ENCODE assay signal across 18 cellular contexts in the genomic region with DNA sequence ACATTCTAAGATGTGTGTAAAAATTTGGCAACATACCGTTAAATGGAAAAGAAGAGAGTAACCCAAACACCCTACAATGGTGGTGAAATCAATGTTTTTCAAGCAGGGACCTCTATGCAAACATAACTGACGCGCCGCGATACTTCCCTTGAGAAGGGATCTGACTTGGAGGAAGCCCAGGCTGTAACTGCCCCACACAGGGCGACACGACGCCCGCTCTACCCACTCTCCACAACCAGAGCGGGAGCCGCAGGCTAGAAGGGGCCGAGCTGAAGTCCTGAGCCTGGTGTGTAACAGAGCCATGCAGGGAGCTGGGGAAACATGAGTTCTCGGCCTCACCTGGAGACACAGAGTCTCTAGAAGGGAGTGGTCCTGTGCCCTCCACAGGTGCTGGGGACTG.
DNase-seq lines count a peak whose midpoint lies in the region; ATAC-seq and TF ChIP-seq lines count a peak whose summit lies in the region.
"Had no signal": no experiment of that assay in that cellular context is flagged by ENCODE, and none has a peak within 500 bp of the region (broad histone marks: within the 10 kb centered on the region; RNA-seq: fewer than 3 reads in every experiment).

No MANE protein-coding gene starts in this region.

- DNase-seq in activated CD8-positive, alpha-beta T cell treated with anti-CD3 and anti-CD28 coated beads for 36 hours, result no peak
- DNase-seq in activated CD8-positive, alpha-beta T cell treated with anti-CD3 and anti-CD28 coated beads, Interleukin-2, amount 10 ng/mL, durations not matched to agents 7 days and 5 days, result no peak
- DNase-seq in RWPE1 (ENCODE audit: low spot score) (no peak), naive B cell (no peak), suprapubic skin (ENCODE audit: low spot score in 2 of 2) (no peak), progenitor cell of endocrine pancreas (ENCODE audit: low spot score, unreplicated experiment) (no peak)
- DNase-seq in activated T-cell treated with anti-CD3 and anti-CD28 coated beads, Interleukin-2, amount 50 U/mL, for 72 hours, result no peak
- DNase-seq: activated CD4-positive, alpha-beta T cell treated with anti-CD3 and anti-CD28 coated beads for 36 hours; Calu3; colonic mucosa; EL; mucosa of descending colon; NCI-H524 treated with DMSO at 0.1 percent for 48 hours; occipital lobe; stimulated activated naive CD4-positive, alpha-beta T cell had no signal

- no peaks in the 10 kb centered on the region for H3K9me3 Mint-ChIP-seq in activated CD8-positive, alpha-beta T cell treated with anti-CD3 and anti-CD28 coated beads for 36 hours
- H3K9me3 Mint-ChIP-seq in activated CD8-positive, alpha-beta T cell treated with anti-CD3 and anti-CD28 coated beads, Interleukin-2, amount 10 ng/mL, durations not matched to agents 7 days and 5 days (ENCODE audit: insufficient read depth), result no peaks in the 10 kb centered on the region
- H3K9me3 Mint-ChIP-seq in naive B cell (no peaks in the 10 kb centered on the region), progenitor cell of endocrine pancreas (ENCODE audit: low read depth) (no peaks in the 10 kb centered on the region)
- no peaks in the 10 kb centered on the region for H3K9me3 Mint-ChIP-seq in activated T-cell treated with anti-CD3 and anti-CD28 coated beads, Interleukin-2, amount 50 U/mL, for 72 hours
- H3K9me3 Mint-ChIP-seq: type B pancreatic cell had no signal

- peak overlapping the region; percentile 20 for H3K27ac Mint-ChIP-seq in activated CD8-positive, alpha-beta T cell treated with anti-CD3 and anti-CD28 coated beads for 36 hours
- H3K27ac Mint-ChIP-seq in activated CD8-positive, alpha-beta T cell treated with anti-CD3 and anti-CD28 coated beads, Interleukin-2, amount 10 ng/mL, durations not matched to agents 7 days and 5 days, result no peak overlapping the region
- peak overlapping the region; percentile 86 to 99 (median 98) for H3K27ac Mint-ChIP-seq in naive B cell
- no peak overlapping the region for H3K27ac Mint-ChIP-seq in progenitor cell of endocrine pancreas
- H3K27ac Mint-ChIP-seq in activated T-cell treated with anti-CD3 and anti-CD28 coated beads, Interleukin-2, amount 50 U/mL, for 72 hours, result no peak overlapping the region
- H3K27ac Mint-ChIP-seq: activated CD4-positive, alpha-beta T cell treated with anti-CD3 and anti-CD28 coated beads for 36 hours; type B pancreatic cell had no signal

- peaks cover 3% of the 10 kb centered on the region for H3K36me3 Mint-ChIP-seq in activated CD8-positive, alpha-beta T cell treated with anti-CD3 and anti-CD28 coated beads for 36 hours (ENCODE audit: low read depth)
- H3K36me3 Mint-ChIP-seq in activated CD8-positive, alpha-beta T cell treated with anti-CD3 and anti-CD28 coated beads, Interleukin-2, amount 10 ng/mL, durations not matched to agents 7 days and 5 days (ENCODE audit: low read depth), result peaks cover 1% of the 10 kb centered on the region
- H3K36me3 Mint-ChIP-seq in naive B cell (no peaks in the 10 kb centered on the region), progenitor cell of endocrine pancreas (ENCODE audit: insufficient read depth) (no peaks in the 10 kb centered on the region)
- no peaks in the 10 kb centered on the region for H3K36me3 Mint-ChIP-seq in activated T-cell treated with anti-CD3 and anti-CD28 coated beads, Interleukin-2, amount 50 U/mL, for 72 hours (ENCODE audit: insufficient read depth in 2 of 2)
- H3K36me3 Mint-ChIP-seq: type B pancreatic cell had no signal

- 90% methylated on average over 13 of the region's 13 CpGs for WGBS in suprapubic skin

- H3K27me3 Mint-ChIP-seq in activated CD8-positive, alpha-beta T cell treated with anti-CD3 and anti-CD28 coated beads for 36 hours, result no peaks in the 10 kb centered on the region
- H3K27me3 Mint-ChIP-seq in activated CD8-positive, alpha-beta T cell treated with anti-CD3 and anti-CD28 coated beads, Interleukin-2, amount 10 ng/mL, durations not matched to agents 7 days and 5 days (ENCODE audit: low read depth), result no peaks in the 10 kb centered on the region
- H3K27me3 Mint-ChIP-seq in naive B cell (no peaks in the 10 kb centered on the region), progenitor cell of endocrine pancreas (no peaks in the 10 kb centered on the region)
- H3K27me3 Mint-ChIP-seq in activated T-cell treated with anti-CD3 and anti-CD28 coated beads, Interleukin-2, amount 50 U/mL, for 72 hours (ENCODE audit: low read depth), result peaks cover 6% of the 10 kb centered on the region
- H3K27me3 Mint-ChIP-seq: type B pancreatic cell had no signal

- peaks cover 33% of the 10 kb centered on the region for H3K4me1 Mint-ChIP-seq in activated CD8-positive, alpha-beta T cell treated with anti-CD3 and anti-CD28 coated beads for 36 hours (ENCODE audit: low read depth)
- peaks cover 36% of the 10 kb centered on the region for H3K4me1 Mint-ChIP-seq in activated CD8-positive, alpha-beta T cell treated with anti-CD3 and anti-CD28 coated beads, Interleukin-2, amount 10 ng/mL, durations not matched to agents 7 days and 5 days (ENCODE audit: low read depth)
- H3K4me1 Mint-ChIP-seq in naive B cell (peaks cover 61 to 96% (median 92%) of the 10 kb centered on the region in 3 donors), progenitor cell of endocrine pancreas (ENCODE audit: low read depth) (peaks cover 17% of the 10 kb centered on the region)
- H3K4me1 Mint-ChIP-seq in activated T-cell treated with anti-CD3 and anti-CD28 coated beads, Interleukin-2, amount 50 U/mL, for 72 hours (ENCODE audit: low read depth), result peaks cover 34% of the 10 kb centered on the region

- no peak for ATAC-seq in activated CD8-positive, alpha-beta T cell treated with anti-CD3 and anti-CD28 coated beads for 36 hours
- ATAC-seq in activated CD8-positive, alpha-beta T cell treated with anti-CD3 and anti-CD28 coated beads, Interleukin-2, amount 10 ng/mL, durations not matched to agents 7 days and 5 days, result no peak
- ATAC-seq in naive B cell (ENCODE audit: low read depth in 2 of 2) (no peak), esophagus mucosa (no peak)
- ATAC-seq in activated T-cell treated with anti-CD3 and anti-CD28 coated beads, Interleukin-2, amount 50 U/mL, for 72 hours (replicated peaks in 1 of 2), result no peak
- ATAC-seq: activated CD4-positive, alpha-beta T cell treated with anti-CD3 and anti-CD28 coated beads for 36 hours; mucosa of descending colon had no signal

- H3K27ac ChIP-seq in RWPE1 (peak overlapping the region; percentile 94), suprapubic skin (peak overlapping the region; percentile 16)
- H3K27ac ChIP-seq: 22Rv1, colonic mucosa had no signal

- peaks cover 70% of the 10 kb centered on the region for H3K4me1 ChIP-seq in suprapubic skin

- no peak for TF ChIP-seq CTCF in activated CD8-positive, alpha-beta T cell treated with anti-CD3 and anti-CD28 coated beads for 36 hours (IDR thresholded peaks at IDR 0.05)
- TF ChIP-seq CTCF in RWPE1 (conservative IDR thresholded peaks at IDR 0.05; ENCODE audit: low read depth), result no peak
- TF ChIP-seq CTCF in suprapubic skin (IDR thresholded peaks at IDR 0.05), result no peak
- no peak for TF ChIP-seq CTCF in progenitor cell of endocrine pancreas (IDR thresholded peaks at IDR 0.05; ENCODE audit: unreplicated experiment)

- H3K4me3 Mint-ChIP-seq in activated CD8-positive, alpha-beta T cell treated with anti-CD3 and anti-CD28 coated beads for 36 hours, result no peak overlapping the region
- H3K4me3 Mint-ChIP-seq in activated CD8-positive, alpha-beta T cell treated with anti-CD3 and anti-CD28 coated beads, Interleukin-2, amount 10 ng/mL, durations not matched to agents 7 days and 5 days, result no peak overlapping the region
- H3K4me3 Mint-ChIP-seq in naive B cell (peak overlapping the region; percentile 5 to 92 (median 80)), progenitor cell of endocrine pancreas (ENCODE audit: low read depth) (no peak overlapping the region)
- no peak overlapping the region for H3K4me3 Mint-ChIP-seq in activated T-cell treated with anti-CD3 and anti-CD28 coated beads, Interleukin-2, amount 50 U/mL, for 72 hours
- H3K4me3 Mint-ChIP-seq: activated CD4-positive, alpha-beta T cell treated with anti-CD3 and anti-CD28 coated beads for 36 hours; type B pancreatic cell had no signal

- H3K36me3 ChIP-seq in suprapubic skin, result peaks cover 23% of the 10 kb centered on the region
- H3K36me3 ChIP-seq: colonic mucosa had no signal

- no peak for TF ChIP-seq EP300 in suprapubic skin (IDR thresholded peaks at IDR 0.05)

- no peak for TF ChIP-seq POLR2A in suprapubic skin (IDR thresholded peaks at IDR 0.05)

- intact Hi-C loops in activated CD8-positive, alpha-beta T cell treated with anti-CD3 and anti-CD28 coated beads for 36 hours (cut with micrococcal nuclease), result no loop called here

- no peaks in the 10 kb centered on the region for H3K9me3 ChIP-seq in suprapubic skin
- H3K9me3 ChIP-seq: colonic mucosa, mucosa of descending colon had no signal

- POLR2A ChIA-PET in activated CD8-positive, alpha-beta T cell treated with anti-CD3 and anti-CD28 coated beads for 36 hours (lab: Charles Lee), result interaction anchor here (0.8 to 1.0 kb wide), 2 partner anchors 65 to 94 kb away, joined by 3 to 4 read pairs; no protein-coding TSS in a partner anchor
- POLR2A ChIA-PET in activated CD8-positive, alpha-beta T cell treated with anti-CD3 and anti-CD28 coated beads, Interleukin-2, amount 10 ng/mL, durations not matched to agents 7 days and 5 days (lab: Charles Lee), result no interaction called here
- POLR2A ChIA-PET in RWPE1 (lab: Yijun Ruan, JAX; ENCODE audit: low non-redundant PET), result interaction anchor here (0.6 kb wide), 1 partner anchor 15 kb away, joined by 3 read pairs; no protein-coding TSS in a partner anchor

- no peaks in the 10 kb centered on the region for H3K27me3 ChIP-seq in suprapubic skin
- H3K27me3 ChIP-seq: colonic mucosa had no signal

- CTCF ChIA-PET in activated CD8-positive, alpha-beta T cell treated with anti-CD3 and anti-CD28 coated beads for 36 hours (lab: Charles Lee), result no interaction called here
- CTCF ChIA-PET in activated CD8-positive, alpha-beta T cell treated with anti-CD3 and anti-CD28 coated beads, Interleukin-2, amount 10 ng/mL, durations not matched to agents 7 days and 5 days (lab: Charles Lee), result no interaction called here
- CTCF ChIA-PET in RWPE1 (lab: Yijun Ruan, JAX), result no interaction called here

- no peak overlapping the region for H3K4me3 ChIP-seq in suprapubic skin
- H3K4me3 ChIP-seq: colonic mucosa, mucosa of descending colon had no signal

Comparison
In these comparisons a context has a peak if more than half of its experiments do, and no peak if none do; other contexts are left out.
1. H3K27ac Mint-ChIP-seq: peak in activated CD8-positive, alpha-beta T cell treated with anti-CD3 and anti-CD28 coated beads for 36 hours (single experiment) and naive B cell (6 of 6); none in activated CD8-positive, alpha-beta T cell treated with anti-CD3 and anti-CD28 coated beads, Interleukin-2, amount 10 ng/mL, durations not matched to agents 7 days and 5 days (single experiment), progenitor cell of endocrine pancreas (single experiment) and activated T-cell treated with anti-CD3 and anti-CD28 coated beads, Interleukin-2, amount 50 U/mL, for 72 hours (single experiment).
2. H3K4me3 Mint-ChIP-seq: peak in naive B cell (8 of 8); none in activated CD8-positive, alpha-beta T cell treated with anti-CD3 and anti-CD28 coated beads for 36 hours (single experiment), activated CD8-positive, alpha-beta T cell treated with anti-CD3 and anti-CD28 coated beads, Interleukin-2, amount 10 ng/mL, durations not matched to agents 7 days and 5 days (single experiment), progenitor cell of endocrine pancreas (single experiment) and activated T-cell treated with anti-CD3 and anti-CD28 coated beads, Interleukin-2, amount 50 U/mL, for 72 hours (0 of 2).